Comparison of ENCODE assay signal across 9 cellular contexts in genomic region chrX:30887721-30888120, GRCh38. TPM values are rescaled to one million over a fixed set of nuclear protein-coding genes. Genes with fewer than 3 reads are reported as not detected.
DNase-seq lines count a peak whose midpoint lies in the region; ATAC-seq and TF ChIP-seq lines count a peak whose summit lies in the region.
"Had no signal": no experiment of that assay in that cellular context is flagged by ENCODE, and none has a peak within 500 bp of the region (broad histone marks: within the 10 kb centered on the region; RNA-seq: fewer than 3 reads in every experiment).

No MANE protein-coding gene starts in this region.

- intact Hi-C loops in activated B cell treated with CpG ODN at 0.5 μM for 24 hours (cut with micrococcal nuclease) (loop anchor here (2.0 kb wide), 2 partner anchors 295 to 311 kb away; partner anchors contain the start of gene TASL), tibial artery (cut with DNase I; ENCODE audit: low total_unique reads) (no loop called here)

- peaks cover 0 to 19% (median 0%) of the 10 kb centered on the region in 4 donors for H3K4me1 ChIP-seq in tibial artery

- peak overlapping the region; percentile 91 for H3K4me3 Mint-ChIP-seq in activated B cell treated with CpG ODN at 0.5 μM for 24 hours

- no peaks in the 10 kb centered on the region for H3K27me3 ChIP-seq in tibial artery
- H3K27me3 ChIP-seq: body of pancreas had no signal

- no peaks in the 10 kb centered on the region for H3K36me3 ChIP-seq in tibial artery

- H3K4me3 ChIP-seq in epithelial cell of esophagus (ENCODE audit: low read length) (peak overlapping the region; percentile 64), tibial artery (peak overlapping the region in 1 of 2 donors; percentile 92)

- H3K4me1 Mint-ChIP-seq in activated B cell treated with CpG ODN at 0.5 μM for 24 hours = peaks cover 33% of the 10 kb centered on the region

- TF ChIP-seq CTCF in GM10266 (IDR thresholded peaks at IDR 0.05; ENCODE audit: control insufficient read depth, insufficient read depth, low read depth, missing control alignments) (no peak), activated B cell treated with CpG ODN at 0.5 μM for 24 hours (IDR thresholded peaks at IDR 0.05) (no peak), epithelial cell of esophagus (IDR thresholded peaks at IDR 0.05; ENCODE audit: insufficient read depth, low read depth, low read length, missing control alignments) (no peak), tibial artery (IDR thresholded peaks at IDR 0.05) (no peak)

- no peak overlapping the region for H3K27ac Mint-ChIP-seq in activated B cell treated with CpG ODN at 0.5 μM for 24 hours

- H3K27me3 Mint-ChIP-seq in activated B cell treated with CpG ODN at 0.5 μM for 24 hours = no peaks in the 10 kb centered on the region

- DNase-seq in GM10266 (ENCODE audit: extremely low spot score) = peak; percentile 13
- no peak for DNase-seq in activated B cell treated with CpG ODN at 0.5 μM for 24 hours
- no peak for DNase-seq in epithelial cell of esophagus (ENCODE audit: low read depth)
- DNase-seq in stimulated activated CD4-positive, alpha-beta T cell treated with anti-CD3 and anti-CD28 coated beads, Interleukin-12 subunit alpha, Interleukin-12 subunit beta, amount 100 ng/mL, for 4 hours = peak; percentile 45
- DNase-seq in NCI-H2081 treated with DMSO at 0.1 percent for 48 hours (lab: John Stamatoyannopoulos, UW) = no peak
- DNase-seq in tibial artery = no peak
- no peak for DNase-seq in Kasumi-1 (lab: John Stamatoyannopoulos, UW)
- DNase-seq: body of pancreas had no signal

- CTCF ChIA-PET in activated B cell treated with CpG ODN at 0.5 μM for 24 hours (lab: Charles Lee) = no interaction called here

- ATAC-seq in activated B cell treated with CpG ODN at 0.5 μM for 24 hours (ENCODE audit: low read depth) = no peak
- no peak for ATAC-seq in GM19328 (IDR thresholded peaks at IDR 0.05; ENCODE audit: unreplicated experiment)
- ATAC-seq: body of pancreas had no signal

- peaks cover 4% of the 10 kb centered on the region for H3K36me3 Mint-ChIP-seq in activated B cell treated with CpG ODN at 0.5 μM for 24 hours (ENCODE audit: low read depth)

- no peaks in the 10 kb centered on the region for H3K9me3 Mint-ChIP-seq in activated B cell treated with CpG ODN at 0.5 μM for 24 hours

- H3K9me3 ChIP-seq in tibial artery = no peaks in the 10 kb centered on the region

- POLR2A ChIA-PET in activated B cell treated with CpG ODN at 0.5 μM for 24 hours (lab: Charles Lee) = no interaction called here

- H3K27ac ChIP-seq in tibial artery = no peak overlapping the region

RNA-seq across cellular contexts. Expression of gene TAB3, which starts 1.3 kb away (rescaled TPM):
- total RNA-seq in activated B cell treated with CpG ODN at 0.5 μM for 24 hours = 21.7 and 23.9 TPM in 2 replicates

Comparison
In these comparisons a context has a peak if more than half of its experiments do, and no peak if none do; other contexts are left out.
1. DNase-seq: peak in GM10266 (single experiment) and stimulated activated CD4-positive, alpha-beta T cell treated with anti-CD3 and anti-CD28 coated beads, Interleukin-12 subunit alpha, Interleukin-12 subunit beta, amount 100 ng/mL, for 4 hours (single experiment); none in activated B cell treated with CpG ODN at 0.5 μM for 24 hours (single experiment), epithelial cell of esophagus (single experiment), NCI-H2081 treated with DMSO at 0.1 percent for 48 hours (single experiment), tibial artery (0 of 2) and Kasumi-1 (0 of 2).